Comparison of ENCODE assay signal across 25 cellular contexts in genomic region chr1:203078478-203078877, GRCh38. TPM values are rescaled to one million over a fixed set of nuclear protein-coding genes. Genes with fewer than 3 reads are reported as not detected.
"Had no signal": no experiment of that assay in that cellular context is flagged by ENCODE, and none has a peak within 500 bp of the region (broad histone marks: within the 10 kb centered on the region; RNA-seq: fewer than 3 reads in every experiment).

No MANE protein-coding gene starts in this region.

- ATAC-seq: Panc1, Right ventricle myocardium inferior had no signal

- DNase-seq: Karpas-422, KBM-7, MM.1S, MV-4-11, NCI-H1092, NCI-H1417 treated with DMSO at 0.1 percent for 48 hours, NCI-H1436 treated with DMSO at 0.1 percent for 48 hours, NCI-H1694 treated with DMSO at 0.1 percent for 48 hours, NCI-H187 treated with DMSO at 0.1 percent for 48 hours, NCI-H2227 treated with DMSO at 0.1 percent for 48 hours, NCI-H345, NCI-H446, NCI-H524 treated with DMSO at 0.1 percent for 48 hours, NCI-H526 treated with DMSO at 0.1 percent for 48 hours, NCI-H774, PC-9, SIG-M5, SJCRH30 had no signal

RNA-seq across cellular contexts. Expression of gene MYOG, which starts 7.3 kb away (rescaled TPM):
- total RNA-seq: MCF 10A, NCI-H460, OCI-LY7, PC-9, Right ventricle myocardium inferior, RPMI7951, SK-MEL-5 had no signal

RNA-seq across cellular contexts. Expression of gene ADORA1, which starts 49.0 kb away (rescaled TPM):
- total RNA-seq: OCI-LY7 had no signal
